In the genomic region with DNA sequence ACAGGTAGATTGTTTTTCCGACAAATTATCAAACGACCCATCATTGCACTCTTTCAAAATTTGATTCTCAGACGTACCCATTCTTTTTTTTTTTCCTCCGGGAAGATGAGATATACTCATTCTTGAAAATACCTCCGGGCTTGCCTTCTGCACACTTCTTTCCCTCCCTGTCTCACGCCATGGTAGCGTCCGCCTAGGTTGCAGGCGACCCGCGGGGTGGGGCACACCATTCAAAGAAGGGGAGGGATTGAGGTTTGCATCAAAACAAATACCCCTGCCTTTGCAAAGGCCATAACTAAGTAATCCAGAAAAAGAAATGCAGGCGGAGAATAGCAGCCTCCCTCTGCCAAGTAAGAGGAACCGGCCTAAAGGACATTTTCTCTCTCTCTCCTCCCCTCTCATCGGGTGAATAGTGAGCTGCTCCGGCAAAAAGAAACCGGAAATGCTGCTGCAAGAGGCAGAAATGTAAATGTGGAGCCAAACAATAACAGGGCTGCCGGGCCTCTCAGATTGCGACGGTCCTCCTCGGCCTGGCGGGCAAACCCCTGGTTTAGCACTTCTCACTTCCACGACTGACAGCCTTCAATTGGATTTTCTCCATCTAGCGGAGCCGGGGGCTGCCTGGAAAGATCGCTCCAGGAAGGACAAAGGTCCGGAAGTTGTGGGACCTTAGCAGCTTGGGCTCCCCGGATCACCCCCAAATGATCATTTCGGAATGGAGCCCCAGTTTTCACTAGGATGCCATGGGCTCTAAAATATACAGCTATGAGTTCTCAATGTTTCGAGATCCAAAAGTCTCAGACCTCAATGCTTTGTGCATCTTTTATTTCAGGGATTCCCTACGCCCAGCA, we compare ENCODE assay signal across 1 cellular context.
A peak's percentile ranks its signal among the peaks of the same experiment; 100 is the strongest.
TF ChIP-seq lines count a peak whose summit lies in the region.

No MANE protein-coding gene starts in this region.

TF ChIP-seq in GM12878, 131 proteins besides CTCF, POLR2A, EP300 and RAD21 (continued from another document and continues in another):
- TF ChIP-seq, protein P1, sequence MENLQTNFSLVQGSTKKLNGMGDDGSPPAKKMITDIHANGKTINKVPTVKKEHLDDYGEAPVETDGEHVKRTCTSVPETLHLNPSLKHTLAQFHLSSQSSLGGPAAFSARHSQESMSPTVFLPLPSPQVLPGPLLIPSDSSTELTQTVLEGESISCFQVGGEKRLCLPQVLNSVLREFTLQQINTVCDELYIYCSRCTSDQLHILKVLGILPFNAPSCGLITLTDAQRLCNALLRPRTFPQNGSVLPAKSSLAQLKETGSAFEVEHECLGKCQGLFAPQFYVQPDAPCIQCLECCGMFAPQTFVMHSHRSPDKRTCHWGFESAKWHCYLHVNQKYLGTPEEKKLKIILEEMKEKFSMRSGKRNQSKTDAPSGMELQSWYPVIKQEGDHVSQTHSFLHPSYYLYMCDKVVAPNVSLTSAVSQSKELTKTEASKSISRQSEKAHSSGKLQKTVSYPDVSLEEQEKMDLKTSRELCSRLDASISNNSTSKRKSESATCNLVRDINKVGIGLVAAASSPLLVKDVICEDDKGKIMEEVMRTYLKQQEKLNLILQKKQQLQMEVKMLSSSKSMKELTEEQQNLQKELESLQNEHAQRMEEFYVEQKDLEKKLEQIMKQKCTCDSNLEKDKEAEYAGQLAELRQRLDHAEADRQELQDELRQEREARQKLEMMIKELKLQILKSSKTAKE (IDR thresholded peaks at IDR 0.05; ENCODE audit: low read depth, poor library complexity, severe bottlenecking): peak; percentile 100
- TF ChIP-seq, protein P2, sequence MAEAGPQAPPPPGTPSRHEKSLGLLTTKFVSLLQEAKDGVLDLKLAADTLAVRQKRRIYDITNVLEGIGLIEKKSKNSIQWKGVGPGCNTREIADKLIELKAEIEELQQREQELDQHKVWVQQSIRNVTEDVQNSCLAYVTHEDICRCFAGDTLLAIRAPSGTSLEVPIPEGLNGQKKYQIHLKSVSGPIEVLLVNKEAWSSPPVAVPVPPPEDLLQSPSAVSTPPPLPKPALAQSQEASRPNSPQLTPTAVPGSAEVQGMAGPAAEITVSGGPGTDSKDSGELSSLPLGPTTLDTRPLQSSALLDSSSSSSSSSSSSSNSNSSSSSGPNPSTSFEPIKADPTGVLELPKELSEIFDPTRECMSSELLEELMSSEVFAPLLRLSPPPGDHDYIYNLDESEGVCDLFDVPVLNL (IDR thresholded peaks at IDR 0.05; ENCODE audit: low read depth, low read length): 0 out of 2 replicates have a peak, but pooled peaks have one; percentile 16
- TF ChIP-seq, protein P3, sequence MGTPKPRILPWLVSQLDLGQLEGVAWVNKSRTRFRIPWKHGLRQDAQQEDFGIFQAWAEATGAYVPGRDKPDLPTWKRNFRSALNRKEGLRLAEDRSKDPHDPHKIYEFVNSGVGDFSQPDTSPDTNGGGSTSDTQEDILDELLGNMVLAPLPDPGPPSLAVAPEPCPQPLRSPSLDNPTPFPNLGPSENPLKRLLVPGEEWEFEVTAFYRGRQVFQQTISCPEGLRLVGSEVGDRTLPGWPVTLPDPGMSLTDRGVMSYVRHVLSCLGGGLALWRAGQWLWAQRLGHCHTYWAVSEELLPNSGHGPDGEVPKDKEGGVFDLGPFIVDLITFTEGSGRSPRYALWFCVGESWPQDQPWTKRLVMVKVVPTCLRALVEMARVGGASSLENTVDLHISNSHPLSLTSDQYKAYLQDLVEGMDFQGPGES (IDR thresholded peaks at IDR 0.05): peak; percentile 64; the same call in 1 of the 2 replicates
- TF ChIP-seq IKZF1 (conservative IDR thresholded peaks at IDR 0.05) (no peak; the same call in 1 of the 2 replicates), BHLHE40 (IDR thresholded peaks at IDR 0.05; ENCODE audit: borderline replicate concordance in 1 of 2, low read depth in 2 of 2, low read length in 1 of 2) (peak; percentile 97), JUND (IDR thresholded peaks at IDR 0.05; ENCODE audit: low read depth, low read length) (peak; percentile 98), CHD1 (IDR thresholded peaks at IDR 0.05; ENCODE audit: low read depth, low read length) (peak; percentile 99), MYB (IDR thresholded peaks at IDR 0.05; ENCODE audit: borderline replicate concordance, low read depth, low read length) (no peak), POU2F2 (IDR thresholded peaks at IDR 0.05; ENCODE audit: borderline replicate concordance, low read depth, low read length) (peak; percentile 96), SPI1 (IDR thresholded peaks at IDR 0.05; ENCODE audit: borderline replicate concordance, insufficient read depth, low read depth, low read length) (peak; percentile 41; the same call in 1 of the 2 replicates), JUNB (IDR thresholded peaks at IDR 0.05) (no peak), SREBF1 (IDR thresholded peaks at IDR 0.05; ENCODE audit: low read length) (peak; percentile 100), ESRRA (IDR thresholded peaks at IDR 0.05; ENCODE audit: low read length) (0 out of 2 replicates have a peak, but pooled peaks have one; percentile 59), ZNF622 (IDR thresholded peaks at IDR 0.05) (no peak), PAX8 (IDR thresholded peaks at IDR 0.05) (no peak), SREBF2 (IDR thresholded peaks at IDR 0.05; ENCODE audit: low read length) (no peak), GABPA (IDR thresholded peaks at IDR 0.05; ENCODE audit: low read depth) (peak; percentile 74), RELA (IDR thresholded peaks at IDR 0.05; ENCODE audit: borderline replicate concordance, partially characterized antibody) (peak; percentile 8), SRF (IDR thresholded peaks at IDR 0.05; ENCODE audit: low read depth in 2 of 2, low read length in 2 of 2) (no peak), TCF3 (IDR thresholded peaks at IDR 0.05; ENCODE audit: borderline replicate concordance, insufficient read depth, low read depth, low read length) (peak; percentile 55; the same call in 1 of the 2 replicates), FOXM1 (IDR thresholded peaks at IDR 0.05; ENCODE audit: low read depth, low read length) (peak; percentile 33; the same call in 1 of the 2 replicates), STAT3 (IDR thresholded peaks at IDR 0.05; ENCODE audit: low read depth, low read length) (0 out of 2 replicates have a peak, but pooled peaks have one; percentile 46), STAT1 (conservative IDR thresholded peaks at IDR 0.05) (peak; percentile 75; the same call in 1 of the 2 replicates), MTA3 (IDR thresholded peaks at IDR 0.05; ENCODE audit: borderline replicate concordance, low read length) (peak; percentile 22; the same call in 1 of the 2 replicates), RUNX3 (IDR thresholded peaks at IDR 0.05; ENCODE audit: low read length) (peak; percentile 36; the same call in 1 of the 2 replicates), POLR2AphosphoS5 (IDR thresholded peaks at IDR 0.05; ENCODE audit: low read length) (peak; percentile 87), BRCA1 (IDR thresholded peaks at IDR 0.05; ENCODE audit: low read depth, low read length) (peak; percentile 60), CEBPB (IDR thresholded peaks at IDR 0.05; ENCODE audit: borderline replicate concordance in 1 of 2, low read depth in 2 of 2, low read length in 2 of 2) (no peak), SMAD5 (IDR thresholded peaks at IDR 0.05; ENCODE audit: low read depth) (peak; percentile 93), ZNF207 (IDR thresholded peaks at IDR 0.05; ENCODE audit: borderline replicate concordance) (peak; percentile 95)
- TF ChIP-seq, protein P4, sequence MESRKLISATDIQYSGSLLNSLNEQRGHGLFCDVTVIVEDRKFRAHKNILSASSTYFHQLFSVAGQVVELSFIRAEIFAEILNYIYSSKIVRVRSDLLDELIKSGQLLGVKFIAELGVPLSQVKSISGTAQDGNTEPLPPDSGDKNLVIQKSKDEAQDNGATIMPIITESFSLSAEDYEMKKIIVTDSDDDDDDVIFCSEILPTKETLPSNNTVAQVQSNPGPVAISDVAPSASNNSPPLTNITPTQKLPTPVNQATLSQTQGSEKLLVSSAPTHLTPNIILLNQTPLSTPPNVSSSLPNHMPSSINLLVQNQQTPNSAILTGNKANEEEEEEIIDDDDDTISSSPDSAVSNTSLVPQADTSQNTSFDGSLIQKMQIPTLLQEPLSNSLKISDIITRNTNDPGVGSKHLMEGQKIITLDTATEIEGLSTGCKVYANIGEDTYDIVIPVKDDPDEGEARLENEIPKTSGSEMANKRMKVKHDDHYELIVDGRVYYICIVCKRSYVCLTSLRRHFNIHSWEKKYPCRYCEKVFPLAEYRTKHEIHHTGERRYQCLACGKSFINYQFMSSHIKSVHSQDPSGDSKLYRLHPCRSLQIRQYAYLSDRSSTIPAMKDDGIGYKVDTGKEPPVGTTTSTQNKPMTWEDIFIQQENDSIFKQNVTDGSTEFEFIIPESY (IDR thresholded peaks at IDR 0.05): no peak
- TF ChIP-seq, protein P5, sequence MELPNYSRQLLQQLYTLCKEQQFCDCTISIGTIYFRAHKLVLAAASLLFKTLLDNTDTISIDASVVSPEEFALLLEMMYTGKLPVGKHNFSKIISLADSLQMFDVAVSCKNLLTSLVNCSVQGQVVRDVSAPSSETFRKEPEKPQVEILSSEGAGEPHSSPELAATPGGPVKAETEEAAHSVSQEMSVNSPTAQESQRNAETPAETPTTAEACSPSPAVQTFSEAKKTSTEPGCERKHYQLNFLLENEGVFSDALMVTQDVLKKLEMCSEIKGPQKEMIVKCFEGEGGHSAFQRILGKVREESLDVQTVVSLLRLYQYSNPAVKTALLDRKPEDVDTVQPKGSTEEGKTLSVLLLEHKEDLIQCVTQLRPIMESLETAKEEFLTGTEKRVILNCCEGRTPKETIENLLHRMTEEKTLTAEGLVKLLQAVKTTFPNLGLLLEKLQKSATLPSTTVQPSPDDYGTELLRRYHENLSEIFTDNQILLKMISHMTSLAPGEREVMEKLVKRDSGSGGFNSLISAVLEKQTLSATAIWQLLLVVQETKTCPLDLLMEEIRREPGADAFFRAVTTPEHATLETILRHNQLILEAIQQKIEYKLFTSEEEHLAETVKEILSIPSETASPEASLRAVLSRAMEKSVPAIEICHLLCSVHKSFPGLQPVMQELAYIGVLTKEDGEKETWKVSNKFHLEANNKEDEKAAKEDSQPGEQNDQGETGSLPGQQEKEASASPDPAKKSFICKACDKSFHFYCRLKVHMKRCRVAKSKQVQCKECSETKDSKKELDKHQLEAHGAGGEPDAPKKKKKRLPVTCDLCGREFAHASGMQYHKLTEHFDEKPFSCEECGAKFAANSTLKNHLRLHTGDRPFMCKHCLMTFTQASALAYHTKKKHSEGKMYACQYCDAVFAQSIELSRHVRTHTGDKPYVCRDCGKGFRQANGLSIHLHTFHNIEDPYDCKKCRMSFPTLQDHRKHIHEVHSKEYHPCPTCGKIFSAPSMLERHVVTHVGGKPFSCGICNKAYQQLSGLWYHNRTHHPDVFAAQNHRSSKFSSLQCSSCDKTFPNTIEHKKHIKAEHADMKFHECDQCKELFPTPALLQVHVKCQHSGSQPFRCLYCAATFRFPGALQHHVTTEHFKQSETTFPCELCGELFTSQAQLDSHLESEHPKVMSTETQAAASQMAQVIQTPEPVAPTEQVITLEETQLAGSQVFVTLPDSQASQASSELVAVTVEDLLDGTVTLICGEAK (IDR thresholded peaks at IDR 0.05; ENCODE audit: borderline replicate concordance): peak; percentile 72; the same call in 1 of the 2 replicates
- TF ChIP-seq, protein P6, sequence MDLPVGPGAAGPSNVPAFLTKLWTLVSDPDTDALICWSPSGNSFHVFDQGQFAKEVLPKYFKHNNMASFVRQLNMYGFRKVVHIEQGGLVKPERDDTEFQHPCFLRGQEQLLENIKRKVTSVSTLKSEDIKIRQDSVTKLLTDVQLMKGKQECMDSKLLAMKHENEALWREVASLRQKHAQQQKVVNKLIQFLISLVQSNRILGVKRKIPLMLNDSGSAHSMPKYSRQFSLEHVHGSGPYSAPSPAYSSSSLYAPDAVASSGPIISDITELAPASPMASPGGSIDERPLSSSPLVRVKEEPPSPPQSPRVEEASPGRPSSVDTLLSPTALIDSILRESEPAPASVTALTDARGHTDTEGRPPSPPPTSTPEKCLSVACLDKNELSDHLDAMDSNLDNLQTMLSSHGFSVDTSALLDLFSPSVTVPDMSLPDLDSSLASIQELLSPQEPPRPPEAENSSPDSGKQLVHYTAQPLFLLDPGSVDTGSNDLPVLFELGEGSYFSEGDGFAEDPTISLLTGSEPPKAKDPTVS (IDR thresholded peaks at IDR 0.05; ENCODE audit: low read depth, low read length): no peak
- TF ChIP-seq, protein P7, sequence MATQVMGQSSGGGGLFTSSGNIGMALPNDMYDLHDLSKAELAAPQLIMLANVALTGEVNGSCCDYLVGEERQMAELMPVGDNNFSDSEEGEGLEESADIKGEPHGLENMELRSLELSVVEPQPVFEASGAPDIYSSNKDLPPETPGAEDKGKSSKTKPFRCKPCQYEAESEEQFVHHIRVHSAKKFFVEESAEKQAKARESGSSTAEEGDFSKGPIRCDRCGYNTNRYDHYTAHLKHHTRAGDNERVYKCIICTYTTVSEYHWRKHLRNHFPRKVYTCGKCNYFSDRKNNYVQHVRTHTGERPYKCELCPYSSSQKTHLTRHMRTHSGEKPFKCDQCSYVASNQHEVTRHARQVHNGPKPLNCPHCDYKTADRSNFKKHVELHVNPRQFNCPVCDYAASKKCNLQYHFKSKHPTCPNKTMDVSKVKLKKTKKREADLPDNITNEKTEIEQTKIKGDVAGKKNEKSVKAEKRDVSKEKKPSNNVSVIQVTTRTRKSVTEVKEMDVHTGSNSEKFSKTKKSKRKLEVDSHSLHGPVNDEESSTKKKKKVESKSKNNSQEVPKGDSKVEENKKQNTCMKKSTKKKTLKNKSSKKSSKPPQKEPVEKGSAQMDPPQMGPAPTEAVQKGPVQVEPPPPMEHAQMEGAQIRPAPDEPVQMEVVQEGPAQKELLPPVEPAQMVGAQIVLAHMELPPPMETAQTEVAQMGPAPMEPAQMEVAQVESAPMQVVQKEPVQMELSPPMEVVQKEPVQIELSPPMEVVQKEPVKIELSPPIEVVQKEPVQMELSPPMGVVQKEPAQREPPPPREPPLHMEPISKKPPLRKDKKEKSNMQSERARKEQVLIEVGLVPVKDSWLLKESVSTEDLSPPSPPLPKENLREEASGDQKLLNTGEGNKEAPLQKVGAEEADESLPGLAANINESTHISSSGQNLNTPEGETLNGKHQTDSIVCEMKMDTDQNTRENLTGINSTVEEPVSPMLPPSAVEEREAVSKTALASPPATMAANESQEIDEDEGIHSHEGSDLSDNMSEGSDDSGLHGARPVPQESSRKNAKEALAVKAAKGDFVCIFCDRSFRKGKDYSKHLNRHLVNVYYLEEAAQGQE (IDR thresholded peaks at IDR 0.05; ENCODE audit: low read depth, low read length): no peak
- TF ChIP-seq, protein P8, sequence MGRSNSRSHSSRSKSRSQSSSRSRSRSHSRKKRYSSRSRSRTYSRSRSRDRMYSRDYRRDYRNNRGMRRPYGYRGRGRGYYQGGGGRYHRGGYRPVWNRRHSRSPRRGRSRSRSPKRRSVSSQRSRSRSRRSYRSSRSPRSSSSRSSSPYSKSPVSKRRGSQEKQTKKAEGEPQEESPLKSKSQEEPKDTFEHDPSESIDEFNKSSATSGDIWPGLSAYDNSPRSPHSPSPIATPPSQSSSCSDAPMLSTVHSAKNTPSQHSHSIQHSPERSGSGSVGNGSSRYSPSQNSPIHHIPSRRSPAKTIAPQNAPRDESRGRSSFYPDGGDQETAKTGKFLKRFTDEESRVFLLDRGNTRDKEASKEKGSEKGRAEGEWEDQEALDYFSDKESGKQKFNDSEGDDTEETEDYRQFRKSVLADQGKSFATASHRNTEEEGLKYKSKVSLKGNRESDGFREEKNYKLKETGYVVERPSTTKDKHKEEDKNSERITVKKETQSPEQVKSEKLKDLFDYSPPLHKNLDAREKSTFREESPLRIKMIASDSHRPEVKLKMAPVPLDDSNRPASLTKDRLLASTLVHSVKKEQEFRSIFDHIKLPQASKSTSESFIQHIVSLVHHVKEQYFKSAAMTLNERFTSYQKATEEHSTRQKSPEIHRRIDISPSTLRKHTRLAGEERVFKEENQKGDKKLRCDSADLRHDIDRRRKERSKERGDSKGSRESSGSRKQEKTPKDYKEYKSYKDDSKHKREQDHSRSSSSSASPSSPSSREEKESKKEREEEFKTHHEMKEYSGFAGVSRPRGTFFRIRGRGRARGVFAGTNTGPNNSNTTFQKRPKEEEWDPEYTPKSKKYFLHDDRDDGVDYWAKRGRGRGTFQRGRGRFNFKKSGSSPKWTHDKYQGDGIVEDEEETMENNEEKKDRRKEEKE (IDR thresholded peaks at IDR 0.05): peak; percentile 94
